In genomic region chr17:17414316-17414937, GRCh38 we compare ENCODE assay signal across 11 cellular contexts.
DNase-seq lines count a peak whose midpoint lies in the region; ATAC-seq and TF ChIP-seq lines count a peak whose summit lies in the region.
"Had no signal": no experiment of that assay in that cellular context is flagged by ENCODE, and none has a peak within 500 bp of the region (broad histone marks: within the 10 kb centered on the region; RNA-seq: fewer than 3 reads in every experiment).

No MANE protein-coding gene starts in this region.

- H3K4me2 ChIP-seq in MM.1S (ENCODE audit: low read depth, low read length) = peak overlapping the region; percentile 60

- no peak overlapping the region for H3K27ac ChIP-seq in MM.1S (ENCODE audit: low read length)
- H3K27ac ChIP-seq in upper lobe of right lung = no peak overlapping the region
- H3K27ac ChIP-seq: SK-N-MC had no signal

- intact Hi-C loops in upper lobe of right lung (cut with DNase I) = no loop called here

- H3K9me3 ChIP-seq in MM.1S (replicated peaks; ENCODE audit: insufficient read depth, low read length) = no peaks in the 10 kb centered on the region
- H3K9me3 ChIP-seq in upper lobe of right lung = no peaks in the 10 kb centered on the region

- H3K9ac ChIP-seq in MM.1S (ENCODE audit: low read length) = peak overlapping the region; percentile 22; the same call in 1 of the 2 replicates

- peak overlapping the region; percentile 52 for H2AFZ ChIP-seq in MM.1S (ENCODE audit: low read length)

- ATAC-seq in upper lobe of right lung = no peak
- ATAC-seq: stimulated activated naive B cell treated with anti-CD40 and anti-IgM and Interleukin-4, amounts not matched to agents 10 μg/mL and 1 μg/mL and 100 μg/mL, for 72 hours had no signal

- 0 out of 2 replicates have a peak, but pooled peaks cover 6% of the 10 kb centered on the region for H3K27me3 ChIP-seq in MM.1S (replicated peaks; ENCODE audit: insufficient read depth, low read length)
- no peaks in the 10 kb centered on the region for H3K27me3 ChIP-seq in upper lobe of right lung

- TF ChIP-seq CTCF in MM.1S (IDR thresholded peaks at IDR 0.05; ENCODE audit: low read length) (no peak), cardiac fibroblast (IDR thresholded peaks at IDR 0.05; ENCODE audit: low read depth, low read length) (no peak), upper lobe of right lung (IDR thresholded peaks at IDR 0.05) (no peak)

- H3K4me3 ChIP-seq in MM.1S (ENCODE audit: low read length) (peak overlapping the region; percentile 42), cardiac fibroblast (replicated peaks in 1 of 2; ENCODE audit: low read depth in 2 of 2, low read length in 2 of 2) (peak overlapping the region in 1 of 2 donors; percentile 41), upper lobe of right lung (no peak overlapping the region)
- H3K4me3 ChIP-seq: SK-N-MC had no signal

- H3F3A ChIP-seq in MM.1S (ENCODE audit: insufficient read depth, low read length) = no peaks in the 10 kb centered on the region

- H3K9me2 ChIP-seq in MM.1S (replicated peaks; ENCODE audit: insufficient read depth, low read length) = no peaks in the 10 kb centered on the region

- no peaks in the 10 kb centered on the region for H3K36me3 ChIP-seq in MM.1S (replicated peaks; ENCODE audit: insufficient read depth, low read length)
- H3K36me3 ChIP-seq in upper lobe of right lung = no peaks in the 10 kb centered on the region

- peaks cover 5% of the 10 kb centered on the region for H3K4me1 ChIP-seq in MM.1S (ENCODE audit: low read length)
- H3K4me1 ChIP-seq in upper lobe of right lung = peaks cover 21% of the 10 kb centered on the region

- no peaks in the 10 kb centered on the region for H4K20me1 ChIP-seq in MM.1S (ENCODE audit: insufficient read depth, low read length)

- DNase-seq in MM.1S = no peak
- peak; percentile 83 to 91 for DNase-seq in cardiac fibroblast (ENCODE audit: low read depth in 2 of 2)
- DNase-seq in medulla oblongata (ENCODE audit: extremely low spot score) = peak; percentile 49
- peak; percentile 28 for DNase-seq in upper lobe of right lung
- DNase-seq in NCI-H2107 treated with DMSO at 0.1 percent for 48 hours (lab: John Stamatoyannopoulos, UW; ENCODE audit: unreplicated experiment) = no peak
- DNase-seq in HuH-7.5 (ENCODE audit: low spot score) = no peak
- no peak for DNase-seq in mucosa of gallbladder (ENCODE audit: low spot score)
- DNase-seq: activated CD4-positive, alpha-beta memory T cell treated with anti-CD3 and anti-CD28 coated beads, Interleukin-2, amount 10 ng/mL, durations not matched to agents 7 days and 5 days; immature natural killer cell; stimulated activated naive B cell treated with anti-CD40 and anti-IgM and Interleukin-4, amounts not matched to agents 10 μg/mL and 1 μg/mL and 100 μg/mL, for 72 hours had no signal

- no peaks in the 10 kb centered on the region for H3K79me2 ChIP-seq in MM.1S (ENCODE audit: low read length)

Comparison
In these comparisons a context has a peak if more than half of its experiments do, and no peak if none do; other contexts are left out.
1. DNase-seq: peak in cardiac fibroblast (2 of 2), medulla oblongata (single experiment) and upper lobe of right lung (single experiment); none in MM.1S (single experiment), NCI-H2107 treated with DMSO at 0.1 percent for 48 hours (single experiment), HuH-7.5 (single experiment) and mucosa of gallbladder (single experiment).